Comparison of ENCODE assay signal across 27 cellular contexts in genomic region chr6:55182016-55182650, GRCh38. TPM values are rescaled to one million over a fixed set of nuclear protein-coding genes. Genes with fewer than 3 reads are reported as not detected.
DNase-seq lines count a peak whose midpoint lies in the region; ATAC-seq, FAIRE-seq and TF ChIP-seq lines count a peak whose summit lies in the region.
"Had no signal": no experiment of that assay in that cellular context is flagged by ENCODE, and none has a peak within 500 bp of the region (broad histone marks: within the 10 kb centered on the region; RNA-seq: fewer than 3 reads in every experiment).

No MANE protein-coding gene starts in this region.

- H3K27ac ChIP-seq in astrocyte (ENCODE audit: low read depth, low read length) (no peak overlapping the region), heart left ventricle (no peak overlapping the region), gastrocnemius medialis (no peak overlapping the region)
- H3K27ac ChIP-seq: 22Rv1, parathyroid adenoma, right lobe of liver, thoracic aorta had no signal

- DNase-seq in DMS53 (lab: John Stamatoyannopoulos, UW) (peak; percentile 12), DMS53 treated with DMSO at 0.1 percent for 48 hours (lab: John Stamatoyannopoulos, UW; ENCODE audit: unreplicated experiment) (no peak), NCI-H524 treated with DMSO at 0.1 percent for 48 hours (lab: John Stamatoyannopoulos, UW) (peak; percentile 57), astrocyte (ENCODE audit: low read depth) (peak; percentile 1), heart left ventricle (no peak), gastrocnemius medialis (no peak)
- DNase-seq in stimulated activated CD4-positive, alpha-beta T cell treated with anti-CD3 and anti-CD28 coated beads, Interleukin-4, amount 100 ng/mL, for 1 hour: no peak
- DNase-seq: CD8-positive, alpha-beta memory T cell; central memory CD4-positive, alpha-beta T cell; dermis blood vessel endothelial cell; kidney glomerular epithelial cell; mammary epithelial cell; NCI-H1417; NCI-H2171 treated with DMSO at 0.1 percent for 48 hours; NCI-H526; right lobe of liver; stimulated activated naive CD4-positive, alpha-beta T cell treated with Interleukin-2 at 50 U/mL for 16 hours had no signal

- H3K9ac ChIP-seq in astrocyte (ENCODE audit: low read length): no peak overlapping the region
- H3K9ac ChIP-seq: parathyroid adenoma had no signal

- H3K27me3 Mint-ChIP-seq in astrocyte (ENCODE audit: low read depth, unreplicated experiment): no peaks in the 10 kb centered on the region
- H3K27me3 Mint-ChIP-seq: activated naive CD4-positive, alpha-beta T cell treated with anti-CD3 and anti-CD28 coated beads, Interleukin-2, amount 50 U/mL, for 24 hours; CD8-positive, alpha-beta memory T cell had no signal

- H3K27me3 ChIP-seq in astrocyte (ENCODE audit: insufficient read depth, low read length): no peaks in the 10 kb centered on the region
- peaks cover 0 to 8% (median 0%) of the 10 kb centered on the region in 9 donors for H3K27me3 ChIP-seq in heart left ventricle
- peaks cover 0 to 7% (median 2%) of the 10 kb centered on the region in 3 donors for H3K27me3 ChIP-seq in gastrocnemius medialis
- H3K27me3 ChIP-seq: right lobe of liver had no signal

- H3K4me3 Mint-ChIP-seq in astrocyte (ENCODE audit: unreplicated experiment): no peak overlapping the region
- H3K4me3 Mint-ChIP-seq: activated naive CD4-positive, alpha-beta T cell treated with anti-CD3 and anti-CD28 coated beads, Interleukin-2, amount 50 U/mL, for 24 hours; CD8-positive, alpha-beta memory T cell; GM23338; neural crest cell; WTC11 had no signal

- whole genome bisulfite sequencing in heart left ventricle, 4 donors: 62 to 72% (median 67%) methylated on average over 7 of the region's 7 CpGs

- H3K4me3 ChIP-seq in astrocyte (ENCODE audit: insufficient read depth, low read depth, low read length) (no peak overlapping the region), heart left ventricle (no peak overlapping the region), gastrocnemius medialis (no peak overlapping the region)
- H3K4me3 ChIP-seq: GM23338, right lobe of liver, thoracic aorta had no signal

- H3K36me3 ChIP-seq in astrocyte (ENCODE audit: insufficient read depth, low read length): no peaks in the 10 kb centered on the region
- no peaks in the 10 kb centered on the region for H3K36me3 ChIP-seq in heart left ventricle
- no peaks in the 10 kb centered on the region for H3K36me3 ChIP-seq in gastrocnemius medialis
- H3K36me3 ChIP-seq: right lobe of liver, thoracic aorta had no signal

- H3K9me3 ChIP-seq in astrocyte (ENCODE audit: insufficient read depth, low read depth, low read length) (no peaks in the 10 kb centered on the region), heart left ventricle (no peaks in the 10 kb centered on the region), gastrocnemius medialis (no peaks in the 10 kb centered on the region)
- H3K9me3 ChIP-seq: right lobe of liver, thoracic aorta had no signal

- H3K4me1 ChIP-seq in astrocyte (ENCODE audit: insufficient read depth, low read length): no peaks in the 10 kb centered on the region
- H3K4me1 ChIP-seq in heart left ventricle: no peaks in the 10 kb centered on the region
- no peaks in the 10 kb centered on the region for H3K4me1 ChIP-seq in gastrocnemius medialis
- H3K4me1 ChIP-seq: parathyroid adenoma, right lobe of liver had no signal

- intact Hi-C loops in heart left ventricle (cut with DNase I): no loop called here
- intact Hi-C loops in gastrocnemius medialis (cut with DNase I; ENCODE audit: low total_unique reads): no loop called here

- no peak overlapping the region for H3K4me2 ChIP-seq in astrocyte (ENCODE audit: low read length)
- H3K4me2 ChIP-seq: GM23338 had no signal

- H4K20me1 ChIP-seq in astrocyte (ENCODE audit: insufficient read depth, low read length): no peaks in the 10 kb centered on the region

- TF ChIP-seq CTCF in astrocyte (IDR thresholded peaks at IDR 0.05; ENCODE audit: insufficient read depth, low read depth, low read length): no peak
- no peak for TF ChIP-seq CTCF in heart left ventricle (IDR thresholded peaks at IDR 0.05)
- TF ChIP-seq CTCF in gastrocnemius medialis (IDR thresholded peaks at IDR 0.05 in 4 of 5, conservative IDR thresholded peaks at IDR 0.05 in 1 of 5): no peak

- H3K79me2 ChIP-seq in astrocyte (ENCODE audit: insufficient read depth, low read length): no peaks in the 10 kb centered on the region
- H3K79me2 ChIP-seq: parathyroid adenoma had no signal

- H3K4me1 Mint-ChIP-seq in astrocyte (ENCODE audit: low read depth, unreplicated experiment): no peaks in the 10 kb centered on the region
- H3K4me1 Mint-ChIP-seq: activated naive CD4-positive, alpha-beta T cell treated with anti-CD3 and anti-CD28 coated beads, Interleukin-2, amount 50 U/mL, for 24 hours; CD8-positive, alpha-beta memory T cell; neural crest cell; WTC11 had no signal

- no peak overlapping the region for H3K27ac Mint-ChIP-seq in astrocyte (ENCODE audit: unreplicated experiment)
- H3K27ac Mint-ChIP-seq: activated naive CD4-positive, alpha-beta T cell treated with anti-CD3 and anti-CD28 coated beads, Interleukin-2, amount 50 U/mL, for 24 hours; CD8-positive, alpha-beta memory T cell; GM23338; WTC11 had no signal

- in situ Hi-C loops in gastrocnemius medialis (cut with MboI; ENCODE audit: low sequenced_read_pairs in 4 of 4): no loop called here

- no peaks in the 10 kb centered on the region for H3K36me3 Mint-ChIP-seq in astrocyte (ENCODE audit: low read depth, unreplicated experiment)
- H3K36me3 Mint-ChIP-seq: activated naive CD4-positive, alpha-beta T cell treated with anti-CD3 and anti-CD28 coated beads, Interleukin-2, amount 50 U/mL, for 24 hours; CD8-positive, alpha-beta memory T cell; WTC11 had no signal

- no peaks in the 10 kb centered on the region for H3K9me3 Mint-ChIP-seq in astrocyte (ENCODE audit: unreplicated experiment)
- H3K9me3 Mint-ChIP-seq: activated naive CD4-positive, alpha-beta T cell treated with anti-CD3 and anti-CD28 coated beads, Interleukin-2, amount 50 U/mL, for 24 hours; GM23338; neural crest cell; WTC11 had no signal

- H2AFZ ChIP-seq in astrocyte (ENCODE audit: low read depth, low read length): no peak overlapping the region
- H2AFZ ChIP-seq: GM23338, parathyroid adenoma had no signal

- ATAC-seq in heart left ventricle: no peak
- ATAC-seq in HG03108 (IDR thresholded peaks at IDR 0.05; ENCODE audit: unreplicated experiment): no peak
- no peak for ATAC-seq in gastrocnemius medialis
- ATAC-seq: GM23338, right lobe of liver, SK-N-SH treated with all-trans-retinoic acid at 6 μM for 48 hours, WTC11 had no signal

- TF ChIP-seq POLR2A in heart left ventricle (IDR thresholded peaks at IDR 0.05) (no peak), gastrocnemius medialis (IDR thresholded peaks at IDR 0.05) (no peak)

- FAIRE-seq in astrocyte (lab: Jason Lieb, UNC): no peak
- FAIRE-seq: endometrium had no signal

RNA-seq across cellular contexts. Expression of gene HCRTR2, which starts 7.8 kb away (rescaled TPM):
- total RNA-seq in astrocyte: 0.23 and 0.36 TPM in 2 replicates
- total RNA-seq in heart left ventricle: not detected
- polyA plus RNA-seq in heart left ventricle: under 1 TPM in 1 of 2 donors, not detected in 1; 0.08 TPM
- not detected for total RNA-seq in gastrocnemius medialis
- total RNA-seq: CD8-positive, alpha-beta memory T cell; dermis blood vessel endothelial cell; GM23338; mammary epithelial cell; neural crest cell; right lobe of liver; thoracic aorta; WTC11 had no signal
- polyA plus RNA-seq: CD8-positive, alpha-beta memory T cell; mammary epithelial cell had no signal

Comparison
In these comparisons a context has a peak if more than half of its experiments do, and no peak if none do; other contexts are left out.
1. DNase-seq: peak in DMS53 (single experiment), NCI-H524 treated with DMSO at 0.1 percent for 48 hours (single experiment) and astrocyte (single experiment); none in DMS53 treated with DMSO at 0.1 percent for 48 hours (single experiment), heart left ventricle (0 of 5), stimulated activated CD4-positive, alpha-beta T cell treated with anti-CD3 and anti-CD28 coated beads, Interleukin-4, amount 100 ng/mL, for 1 hour (single experiment) and gastrocnemius medialis (0 of 2).